In the genomic region with DNA sequence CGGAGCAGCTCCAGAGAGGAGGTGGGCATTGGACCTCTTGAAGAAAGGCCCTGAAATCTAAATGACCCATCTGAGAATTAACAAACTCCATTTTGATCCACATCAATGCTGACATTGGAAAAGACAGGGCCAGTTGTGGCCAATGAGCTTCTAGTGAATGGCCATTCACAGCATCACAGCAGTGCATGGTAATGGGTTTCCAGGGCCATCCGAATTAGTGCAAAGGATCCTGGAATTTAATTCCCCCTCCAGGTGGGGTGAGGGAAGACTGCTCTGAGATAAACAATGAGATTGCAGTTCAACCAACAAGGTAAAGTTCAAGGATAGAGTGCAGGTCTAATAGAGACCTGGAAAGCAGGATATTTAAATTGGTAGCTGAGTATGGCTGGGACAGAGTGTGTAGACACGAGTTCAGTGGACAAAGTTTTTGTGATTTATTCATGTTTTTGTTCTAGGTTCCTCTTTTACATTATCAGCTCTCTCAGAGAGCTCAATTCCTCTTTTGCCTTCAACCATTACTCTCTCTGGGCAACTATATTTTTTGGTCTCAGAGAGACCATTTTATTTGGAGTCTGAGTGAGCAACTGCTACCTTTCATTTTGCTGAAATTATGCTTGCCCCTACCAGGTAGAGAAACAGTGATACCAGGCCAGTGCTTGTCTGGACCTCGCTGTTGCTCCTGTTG, we compare ENCODE assay signal across 1 cellular context.
TF ChIP-seq lines count a peak whose summit lies in the region.

No MANE protein-coding gene starts in this region.

TF ChIP-seq in H1, 55 proteins besides CTCF, POLR2A, EP300 and RAD21 (continued from another document):
- TF ChIP-seq, protein P1, sequence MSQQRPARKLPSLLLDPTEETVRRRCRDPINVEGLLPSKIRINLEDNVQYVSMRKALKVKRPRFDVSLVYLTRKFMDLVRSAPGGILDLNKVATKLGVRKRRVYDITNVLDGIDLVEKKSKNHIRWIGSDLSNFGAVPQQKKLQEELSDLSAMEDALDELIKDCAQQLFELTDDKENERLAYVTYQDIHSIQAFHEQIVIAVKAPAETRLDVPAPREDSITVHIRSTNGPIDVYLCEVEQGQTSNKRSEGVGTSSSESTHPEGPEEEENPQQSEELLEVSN (IDR thresholded peaks at IDR 0.05) = no peak
- no peak for TF ChIP-seq JUN (IDR thresholded peaks at IDR 0.05; ENCODE audit: low read depth, low read length)
TF ChIP-seq in H1: peak in this region for 1.
